ENCODE assay signal across 13 cellular contexts in genomic region chr7:6227294-6227846, GRCh38. TPM values are rescaled to one million over a fixed set of nuclear protein-coding genes. Genes with fewer than 3 reads are reported as not detected.
DNase-seq lines count a peak whose midpoint lies in the region; TF ChIP-seq lines count a peak whose summit lies in the region.
"Had no signal": no experiment of that assay in that cellular context is flagged by ENCODE, and none has a peak within 500 bp of the region (broad histone marks: within the 10 kb centered on the region; RNA-seq: fewer than 3 reads in every experiment).

No MANE protein-coding gene starts in this region.

- no peaks in the 10 kb centered on the region for H3K9me3 ChIP-seq in esophagus squamous epithelium
- no peaks in the 10 kb centered on the region for H3K9me3 ChIP-seq in uterus

- H3K36me3 ChIP-seq in esophagus squamous epithelium (no peaks in the 10 kb centered on the region), uterus (no peaks in the 10 kb centered on the region)

- TF ChIP-seq CTCF in esophagus squamous epithelium (IDR thresholded peaks at IDR 0.05), result no peak
- TF ChIP-seq CTCF in uterus (IDR thresholded peaks at IDR 0.05), result no peak

- peaks cover 3 to 72% (median 32%) of the 10 kb centered on the region in 3 donors for H3K4me1 ChIP-seq in esophagus squamous epithelium
- peaks cover 0 to 3% of the 10 kb centered on the region in 2 donors for H3K4me1 ChIP-seq in uterus

- TF ChIP-seq POLR2A in esophagus squamous epithelium (IDR thresholded peaks at IDR 0.05) (no peak), uterus (IDR thresholded peaks at IDR 0.05) (no peak)

- intact Hi-C loops in esophagus squamous epithelium (cut with DNase I) (no loop called here), uterus (cut with DNase I; ENCODE audit: low total_unique reads) (no loop called here)

- H3K27me3 ChIP-seq in esophagus squamous epithelium (no peaks in the 10 kb centered on the region), uterus (no peaks in the 10 kb centered on the region)

- 51 to 61% methylated on average over 5 of the region's 5 CpGs for WGBS in esophagus squamous epithelium, 2 donors

- DNase-seq in NCI-H345 (lab: John Stamatoyannopoulos, UW), result peak; percentile 20
- DNase-seq in NCI-H345 treated with DMSO at 0.1 percent for 48 hours (lab: John Stamatoyannopoulos, UW; ENCODE audit: unreplicated experiment), result no peak
- no peak for DNase-seq in esophagus squamous epithelium (lab: John Stamatoyannopoulos, UW)
- peak; percentile 47 for DNase-seq in myocyte (ENCODE audit: low read depth)
- peak; percentile 31 to 51 for DNase-seq in uterus
- no peak for DNase-seq in activated naive CD4-positive, alpha-beta T cell treated with anti-CD3 and anti-CD28 coated beads, Interleukin-2, amount 50 U/mL, for 16 hours
- no peak for DNase-seq in NCI-H2107 treated with DMSO at 0.1 percent for 48 hours (lab: John Stamatoyannopoulos, UW; ENCODE audit: unreplicated experiment)
- DNase-seq in DMS53 treated with DMSO at 0.1 percent for 48 hours (lab: John Stamatoyannopoulos, UW; ENCODE audit: unreplicated experiment), result no peak
- DNase-seq: ACHN; activated CD4-positive, alpha-beta memory T cell treated with anti-CD3 and anti-CD28 coated beads, Interleukin-2, amount 10 ng/mL, durations not matched to agents 7 days and 5 days; activated naive CD8-positive, alpha-beta T cell treated with anti-CD3 and anti-CD28 coated beads for 36 hours; NCI-H1930; stimulated activated CD4-positive, alpha-beta T cell treated with anti-CD3 and anti-CD28 coated beads, Interleukin-1b, Interleukin-23, amount 100 ng/mL, for 48 hours had no signal

- H3K27ac ChIP-seq in esophagus squamous epithelium, result peak overlapping the region in 3 of 4 donors; percentile 53 to 77 (median 75)
- peak overlapping the region; percentile 64 to 66 for H3K27ac ChIP-seq in uterus

- H3K4me3 ChIP-seq in esophagus squamous epithelium (no peak overlapping the region), uterus (no peak overlapping the region)

RNA-seq across cellular contexts. Expression of gene CYTH3, which starts 45.1 kb away (rescaled TPM):
- total RNA-seq in esophagus squamous epithelium, result 10 to 100 TPM; 11.5 to 27.7 (median 12.7) TPM
- total RNA-seq in myocyte, result 27.4 and 58.6 TPM in 2 replicates
- polyA plus RNA-seq in myocyte (2012), result 88.7 TPM
- total RNA-seq in uterus, result 10 to 100 TPM; 14.6 to 47.4 (median 22.8) TPM

Comparison
In these comparisons a context has a peak if more than half of its experiments do, and no peak if none do; other contexts are left out.
1. DNase-seq: peak in NCI-H345 (single experiment), myocyte (single experiment) and uterus (2 of 2); none in NCI-H345 treated with DMSO at 0.1 percent for 48 hours (single experiment), esophagus squamous epithelium (single experiment), activated naive CD4-positive, alpha-beta T cell treated with anti-CD3 and anti-CD28 coated beads, Interleukin-2, amount 50 U/mL, for 16 hours (single experiment), NCI-H2107 treated with DMSO at 0.1 percent for 48 hours (single experiment) and DMS53 treated with DMSO at 0.1 percent for 48 hours (single experiment).